ENCODE assay signal across 9 cellular contexts in the genomic region with DNA sequence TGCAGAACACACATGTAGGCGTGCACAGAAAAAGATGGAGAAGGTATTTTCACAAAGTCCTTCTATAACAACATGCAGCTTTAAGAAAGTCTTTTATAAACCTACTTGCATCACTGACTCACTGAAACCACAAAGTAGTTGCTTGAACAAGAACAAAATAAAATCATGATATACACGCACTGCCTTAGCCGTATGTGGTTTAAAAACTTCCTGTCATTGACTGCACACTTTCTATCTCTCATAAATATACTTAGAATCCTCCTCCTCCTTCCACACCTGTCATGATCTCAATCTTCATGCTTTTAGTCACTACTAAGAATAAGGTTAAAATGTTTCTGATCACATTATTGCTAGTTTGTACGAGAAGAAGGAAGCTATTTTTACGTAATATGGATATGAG. TPM values are rescaled to one million over a fixed set of nuclear protein-coding genes. Genes with fewer than 3 reads are reported as not detected.
DNase-seq lines count a peak whose midpoint lies in the region; ATAC-seq and TF ChIP-seq lines count a peak whose summit lies in the region.
"Had no signal": no experiment of that assay in that cellular context is flagged by ENCODE, and none has a peak within 500 bp of the region (broad histone marks: within the 10 kb centered on the region; RNA-seq: fewer than 3 reads in every experiment).

No MANE protein-coding gene starts in this region.

- H3K27me3 ChIP-seq in lower lobe of right lung (ENCODE audit: low read depth) = no peaks in the 10 kb centered on the region

- H3K4me1 ChIP-seq in lower lobe of right lung = no peaks in the 10 kb centered on the region

- H3K36me3 Mint-ChIP-seq in activated naive CD4-positive, alpha-beta T cell treated with anti-CD3 and anti-CD28 coated beads, Interleukin-2, amount 50 U/mL, for 24 hours = peaks cover 17% of the 10 kb centered on the region
- peaks cover 6 to 16% of the 10 kb centered on the region in 2 donors for H3K36me3 Mint-ChIP-seq in activated T-cell treated with anti-CD3 and anti-CD28 coated beads, Interleukin-2, amount 50 U/mL, for 72 hours (ENCODE audit: insufficient read depth in 2 of 2)

- H3K4me1 Mint-ChIP-seq in activated naive CD4-positive, alpha-beta T cell treated with anti-CD3 and anti-CD28 coated beads, Interleukin-2, amount 50 U/mL, for 24 hours = peaks cover 33% of the 10 kb centered on the region
- H3K4me1 Mint-ChIP-seq in activated T-cell treated with anti-CD3 and anti-CD28 coated beads, Interleukin-2, amount 50 U/mL, for 72 hours (ENCODE audit: low read depth) = peaks cover 32% of the 10 kb centered on the region

- peaks cover 43% of the 10 kb centered on the region for H3K36me3 ChIP-seq in lower lobe of right lung

- no peak for DNase-seq in activated naive CD4-positive, alpha-beta T cell (lab: John Stamatoyannopoulos, UW)
- DNase-seq in activated T-cell treated with anti-CD3 and anti-CD28 coated beads, Interleukin-2, amount 50 U/mL, for 72 hours = peak; percentile 9 to 26
- DNase-seq in stimulated activated naive CD8-positive, alpha-beta T cell treated with anti-CD3 and anti-CD28 coated beads, Interleukin-15, Interleukin-2, amounts not matched to agents 100 U/mL and 50 U/mL, for 24 hours = no peak
- DNase-seq in lower lobe of right lung (no peak), NCI-H187 (lab: John Stamatoyannopoulos, UW) (no peak)
- no peak for DNase-seq in activated effector memory CD4-positive, alpha-beta T cell treated with Interleukin-2 at 50 U/mL for 16 hours
- DNase-seq: DMS79 treated with DMSO at 0.1 percent for 48 hours had no signal

- peak overlapping the region; percentile 56 for H3K27ac Mint-ChIP-seq in activated naive CD4-positive, alpha-beta T cell treated with anti-CD3 and anti-CD28 coated beads, Interleukin-2, amount 50 U/mL, for 24 hours
- peak overlapping the region; percentile 1 for H3K27ac Mint-ChIP-seq in activated T-cell treated with anti-CD3 and anti-CD28 coated beads, Interleukin-2, amount 50 U/mL, for 72 hours

- no peaks in the 10 kb centered on the region for H3K27me3 Mint-ChIP-seq in activated naive CD4-positive, alpha-beta T cell treated with anti-CD3 and anti-CD28 coated beads, Interleukin-2, amount 50 U/mL, for 24 hours
- H3K27me3 Mint-ChIP-seq in activated T-cell treated with anti-CD3 and anti-CD28 coated beads, Interleukin-2, amount 50 U/mL, for 72 hours (ENCODE audit: low read depth) = no peaks in the 10 kb centered on the region

- H3K4me3 Mint-ChIP-seq in activated naive CD4-positive, alpha-beta T cell treated with anti-CD3 and anti-CD28 coated beads, Interleukin-2, amount 50 U/mL, for 24 hours = peak overlapping the region; percentile 54
- peak overlapping the region; percentile 49 to 57 for H3K4me3 Mint-ChIP-seq in activated T-cell treated with anti-CD3 and anti-CD28 coated beads, Interleukin-2, amount 50 U/mL, for 72 hours

- ATAC-seq in HG03039 (IDR thresholded peaks at IDR 0.05; ENCODE audit: unreplicated experiment) (peak; percentile 38), lower lobe of right lung (no peak)
- peak; percentile 100 for ATAC-seq in activated T-cell treated with anti-CD3 and anti-CD28 coated beads, Interleukin-2, amount 50 U/mL, for 72 hours (replicated peaks in 1 of 2)
- ATAC-seq in stimulated activated naive CD8-positive, alpha-beta T cell treated with anti-CD3 and anti-CD28 coated beads, Interleukin-15, Interleukin-2, amounts not matched to agents 100 U/mL and 50 U/mL, for 24 hours = peak; percentile 97

- H3K9me3 ChIP-seq in lower lobe of right lung = no peaks in the 10 kb centered on the region

- H3K4me3 ChIP-seq in lower lobe of right lung = no peak overlapping the region

- no peaks in the 10 kb centered on the region for H3K9me3 Mint-ChIP-seq in activated naive CD4-positive, alpha-beta T cell treated with anti-CD3 and anti-CD28 coated beads, Interleukin-2, amount 50 U/mL, for 24 hours
- no peaks in the 10 kb centered on the region for H3K9me3 Mint-ChIP-seq in activated T-cell treated with anti-CD3 and anti-CD28 coated beads, Interleukin-2, amount 50 U/mL, for 72 hours

- TF ChIP-seq CTCF in lower lobe of right lung (IDR thresholded peaks at IDR 0.05) = no peak

- intact Hi-C loops in lower lobe of right lung (cut with DNase I) = no loop called here

- H3K27ac ChIP-seq in lower lobe of right lung = no peak overlapping the region

RNA-seq across cellular contexts. Expression of a gene that starts 31.8 kb away (rescaled TPM):
- 10 to 100 TPM; 48.9 to 57.9 TPM for total RNA-seq in activated T-cell treated with anti-CD3 and anti-CD28 coated beads, Interleukin-2, amount 50 U/mL, for 72 hours
- 3.7 TPM for total RNA-seq in lower lobe of right lung

RNA-seq across cellular contexts. Expression of a gene that starts 55.1 kb away (rescaled TPM):
- total RNA-seq in activated T-cell treated with anti-CD3 and anti-CD28 coated beads, Interleukin-2, amount 50 U/mL, for 72 hours = 10 to 100 TPM; 51.2 to 55.6 TPM
- 41.4 TPM for total RNA-seq in lower lobe of right lung

Comparison
In these comparisons a context has a peak if more than half of its experiments do, and no peak if none do; other contexts are left out.
1. DNase-seq: peak in activated T-cell treated with anti-CD3 and anti-CD28 coated beads, Interleukin-2, amount 50 U/mL, for 72 hours (2 of 2); none in activated naive CD4-positive, alpha-beta T cell (0 of 4), stimulated activated naive CD8-positive, alpha-beta T cell treated with anti-CD3 and anti-CD28 coated beads, Interleukin-15, Interleukin-2, amounts not matched to agents 100 U/mL and 50 U/mL, for 24 hours (single experiment), lower lobe of right lung (single experiment), NCI-H187 (0 of 2) and activated effector memory CD4-positive, alpha-beta T cell treated with Interleukin-2 at 50 U/mL for 16 hours (single experiment).
2. ATAC-seq: peak in HG03039 (single experiment), activated T-cell treated with anti-CD3 and anti-CD28 coated beads, Interleukin-2, amount 50 U/mL, for 72 hours (2 of 2) and stimulated activated naive CD8-positive, alpha-beta T cell treated with anti-CD3 and anti-CD28 coated beads, Interleukin-15, Interleukin-2, amounts not matched to agents 100 U/mL and 50 U/mL, for 24 hours (single experiment); none in lower lobe of right lung (0 of 2).
3. RNA of a gene that starts 31.8 kb away (total RNA-seq): 48.9 to 57.9 TPM in activated T-cell treated with anti-CD3 and anti-CD28 coated beads, Interleukin-2, amount 50 U/mL, for 72 hours; 3.7 TPM in lower lobe of right lung (single experiment); every median in the first group is over 10 times any median in the second.